ENCODE assay signal across 9 cellular contexts in genomic region chr16:19130385-19130784, GRCh38. TPM values are rescaled to one million over a fixed set of nuclear protein-coding genes. Genes with fewer than 3 reads are reported as not detected.
DNase-seq lines count a peak whose midpoint lies in the region; TF ChIP-seq lines count a peak whose summit lies in the region.
"Had no signal": no experiment of that assay in that cellular context is flagged by ENCODE, and none has a peak within 500 bp of the region (broad histone marks: within the 10 kb centered on the region; RNA-seq: fewer than 3 reads in every experiment).

No MANE protein-coding gene starts in this region.

- TF ChIP-seq POLR2A in esophagus squamous epithelium (IDR thresholded peaks at IDR 0.05) = no peak

- CTCF ChIA-PET in Calu3 (lab: Charles Lee) = interaction anchor here (1.1 kb wide), 1 partner anchor 10 kb away, joined by 4 read pairs; no protein-coding TSS in a partner anchor

- H3K4me3 ChIP-seq in SJSA1 (no peak overlapping the region), esophagus squamous epithelium (no peak overlapping the region), rectal smooth muscle tissue (ENCODE audit: low read length) (no peak overlapping the region)

- H3K27me3 ChIP-seq in SJSA1 (replicated peaks) (no peaks in the 10 kb centered on the region), esophagus squamous epithelium (no peaks in the 10 kb centered on the region), rectal smooth muscle tissue (ENCODE audit: control insufficient read depth, insufficient read depth, low read length) (no peaks in the 10 kb centered on the region)

- H3K4me1 ChIP-seq in SJSA1 (replicated peaks) (peaks cover 54% of the 10 kb centered on the region), esophagus squamous epithelium (peaks cover 33 to 72% (median 40%) of the 10 kb centered on the region in 3 donors), rectal smooth muscle tissue (ENCODE audit: control insufficient read depth, insufficient read depth, low read length) (peaks cover 4% of the 10 kb centered on the region)

- no peaks in the 10 kb centered on the region for H3K9me3 Mint-ChIP-seq in Calu3 (ENCODE audit: low read depth, unreplicated experiment)

- H3K4me1 Mint-ChIP-seq in Calu3 (ENCODE audit: low read depth, unreplicated experiment) = peaks cover 33% of the 10 kb centered on the region

- H3K9ac ChIP-seq in rectal smooth muscle tissue (ENCODE audit: low read length) = no peak overlapping the region

- H3K27ac ChIP-seq in SJSA1 = peak overlapping the region; percentile 86
- peak overlapping the region; percentile 59 to 85 (median 76) for H3K27ac ChIP-seq in esophagus squamous epithelium
- peak overlapping the region; percentile 39 for H3K27ac ChIP-seq in rectal smooth muscle tissue (ENCODE audit: low read depth, low read length)

- intact Hi-C loops in Calu3 (cut with micrococcal nuclease; ENCODE audit: unreplicated experiment) (no loop called here), esophagus squamous epithelium (cut with DNase I) (no loop called here)

- H3K4me3 Mint-ChIP-seq in Calu3 (ENCODE audit: low read depth, unreplicated experiment) = no peak overlapping the region

- H3K9me3 ChIP-seq in SJSA1 (replicated peaks) (no peaks in the 10 kb centered on the region), esophagus squamous epithelium (peaks cover 0 to 5% (median 0%) of the 10 kb centered on the region in 3 donors)

- H3K36me3 Mint-ChIP-seq in Calu3 (ENCODE audit: insufficient read depth, unreplicated experiment) = no peaks in the 10 kb centered on the region

- WGBS in esophagus squamous epithelium, 2 donors = 65 to 83% methylated on average over 7 of the region's 7 CpGs

- H3K27me3 Mint-ChIP-seq in Calu3 (ENCODE audit: unreplicated experiment) = no peaks in the 10 kb centered on the region

- H3K36me3 ChIP-seq in SJSA1 (peaks cover 5% of the 10 kb centered on the region; the same call in 1 of the 2 replicates), esophagus squamous epithelium (no peaks in the 10 kb centered on the region), rectal smooth muscle tissue (ENCODE audit: control insufficient read depth, insufficient read depth, low read length) (no peaks in the 10 kb centered on the region)

- BruUV-seq in Calu3 (replicated peaks; lab: Mats Ljungman, UMichigan) = no TSS peak

- TF ChIP-seq CTCF in Calu3 (IDR thresholded peaks at IDR 0.05; ENCODE audit: unreplicated experiment) = no peak
- no peak for TF ChIP-seq CTCF in esophagus squamous epithelium (IDR thresholded peaks at IDR 0.05)

- DNase-seq in Calu3 (no peak), SJSA1 (ENCODE audit: low read depth in 1 of 2, low spot score in 2 of 2) (no peak), esophagus squamous epithelium (lab: John Stamatoyannopoulos, UW) (no peak), NK-92 (lab: John Stamatoyannopoulos, UW; ENCODE audit: unreplicated experiment) (no peak), amniotic stem cell (lab: John Stamatoyannopoulos, UW) (no peak), DMS79 treated with DMSO at 0.1 percent for 48 hours (lab: John Stamatoyannopoulos, UW) (no peak), H4 (ENCODE audit: low spot score) (no peak)
- DNase-seq: posterior cingulate gyrus had no signal

- H3K27ac Mint-ChIP-seq in Calu3 (ENCODE audit: unreplicated experiment) = peak overlapping the region; percentile 15

RNA-seq across cellular contexts. Expression of gene ITPRIPL2, which starts 16.6 kb away (rescaled TPM):
- 73.1 and 86.0 TPM in 2 replicates for total RNA-seq in Calu3 (2022)
- total RNA-seq in SJSA1 (2014; rRNA removed; shearing (Covaris generic)) = 30.5 and 34.0 TPM in 2 replicates
- total RNA-seq in esophagus squamous epithelium = 10 to 100 TPM; 18.3 to 78.6 (median 42.4) TPM
- total RNA-seq in H4 (2014; rRNA removed; shearing (Covaris generic)) = 8.2 and 8.7 TPM in 2 replicates

RNA-seq across cellular contexts. Expression of gene SYT17, which starts 37.7 kb away (rescaled TPM):
- total RNA-seq in Calu3 (2022) = 10.6 and 16.6 TPM in 2 replicates
- 0.29 and 0.88 TPM in 2 replicates for total RNA-seq in SJSA1 (2014; rRNA removed; shearing (Covaris generic))
- 1 to 10 TPM in 3 of 4 donors, under 1 TPM in 1; 0.88 to 7.6 (median 4.7) TPM for total RNA-seq in esophagus squamous epithelium
- 2.1 and 3.2 TPM in 2 replicates for total RNA-seq in H4 (2014; rRNA removed; shearing (Covaris generic))
